ENCODE assay signal across 19 cellular contexts in the genomic region with DNA sequence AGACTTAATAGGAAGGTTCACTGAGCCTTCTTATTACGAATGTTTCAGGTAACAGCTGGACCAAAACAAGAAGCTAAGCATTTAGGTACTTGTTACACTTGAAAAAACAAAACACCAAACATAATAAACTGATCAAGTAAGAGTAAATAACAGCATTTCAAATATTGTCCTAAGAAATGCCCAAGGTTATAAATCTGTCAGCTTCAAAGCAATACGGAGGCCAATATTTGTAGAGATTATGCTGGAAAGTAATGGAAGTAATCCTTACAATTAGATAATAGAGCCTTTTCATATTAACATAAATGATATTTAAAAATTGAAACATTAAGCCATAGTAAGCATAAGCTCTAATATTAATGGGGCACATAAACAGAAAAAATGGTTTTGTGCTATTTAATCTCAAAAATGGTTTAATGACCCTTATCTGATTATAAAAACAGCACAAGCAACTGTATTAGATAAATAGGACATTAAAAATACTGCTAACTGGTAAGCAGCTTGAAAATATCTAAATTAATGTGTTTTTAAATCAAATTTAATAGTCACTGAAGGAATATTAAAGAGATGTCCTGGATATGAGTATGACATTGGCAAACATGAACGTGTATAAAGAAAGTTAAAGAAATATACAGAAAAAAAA. TPM values are rescaled to one million over a fixed set of nuclear protein-coding genes. Genes with fewer than 3 reads are reported as not detected.
DNase-seq lines count a peak whose midpoint lies in the region; ATAC-seq, FAIRE-seq and TF ChIP-seq lines count a peak whose summit lies in the region.
"Had no signal": no experiment of that assay in that cellular context is flagged by ENCODE, and none has a peak within 500 bp of the region (broad histone marks: within the 10 kb centered on the region; RNA-seq: fewer than 3 reads in every experiment).

No MANE protein-coding gene starts in this region.

- H3K9me3 ChIP-seq in mammary epithelial cell (replicated peaks; ENCODE audit: insufficient read depth, low read length) = no peaks in the 10 kb centered on the region
- H3K9me3 ChIP-seq in breast epithelium = no peaks in the 10 kb centered on the region
- H3K9me3 ChIP-seq in IMR-90 (ENCODE audit: control insufficient read depth, insufficient read depth, low read length) = no peaks in the 10 kb centered on the region
- H3K9me3 ChIP-seq in keratinocyte (ENCODE audit: control insufficient read depth, low read depth, low read length) = no peaks in the 10 kb centered on the region

- no peak overlapping the region for H3K27ac ChIP-seq in mammary epithelial cell (ENCODE audit: insufficient read depth, low read depth, low read length)
- no peak overlapping the region for H3K27ac ChIP-seq in breast epithelium
- no peak overlapping the region for H3K27ac ChIP-seq in IMR-90 (ENCODE audit: insufficient read depth, low read length)
- no peak overlapping the region for H3K27ac ChIP-seq in keratinocyte (ENCODE audit: control insufficient read depth, insufficient read depth, low read length)

- H3K27me3 ChIP-seq in mammary epithelial cell (ENCODE audit: insufficient read depth, low read length) (no peaks in the 10 kb centered on the region), breast epithelium (no peaks in the 10 kb centered on the region), IMR-90 (ENCODE audit: control insufficient read depth, insufficient read depth, low read length) (no peaks in the 10 kb centered on the region), keratinocyte (ENCODE audit: control insufficient read depth, extremely low read depth, insufficient read depth, low read length) (no peaks in the 10 kb centered on the region)

- H3K4me3 ChIP-seq in mammary epithelial cell (replicated peaks in 1 of 3; ENCODE audit: insufficient read depth in 1 of 3, low read depth in 2 of 3, low read length in 3 of 3) (no peak overlapping the region), breast epithelium (no peak overlapping the region), IMR-90 (ENCODE audit: insufficient read depth, low read depth, low read length) (no peak overlapping the region), keratinocyte (ENCODE audit: control insufficient read depth in 2 of 3, extremely low read depth in 1 of 3, insufficient read depth in 2 of 3, low read depth in 1 of 3, low read length in 3 of 3) (no peak overlapping the region)
- H3K4me3 ChIP-seq: GM12878 had no signal

- peak overlapping the region; percentile 64 to 74; a peak in 3 of 4 replicates for H4K8ac ChIP-seq in IMR-90 (ENCODE audit: low read depth in 2 of 2, low read length in 2 of 2)

- no peaks in the 10 kb centered on the region for H3K79me2 ChIP-seq in mammary epithelial cell (ENCODE audit: insufficient read depth, low read length)
- H3K79me2 ChIP-seq in keratinocyte (ENCODE audit: control insufficient read depth, insufficient read depth, low read length) = no peaks in the 10 kb centered on the region

- no peak overlapping the region; the same call in 1 of the 2 replicates for H3K14ac ChIP-seq in IMR-90 (replicated peaks; ENCODE audit: low read depth, low read length)

- peak overlapping the region; percentile 43; the same call in 1 of the 2 replicates for H4K91ac ChIP-seq in IMR-90 (ENCODE audit: insufficient read depth, low read depth, low read length)

- H4K5ac ChIP-seq in IMR-90 (ENCODE audit: low read depth, low read length) = peak overlapping the region; percentile 41; the same call in 1 of the 2 replicates

- H2BK120ac ChIP-seq in IMR-90 (ENCODE audit: low read depth, low read length) = peak overlapping the region; percentile 95

- intact Hi-C loops in mammary epithelial cell (cut with micrococcal nuclease) = no loop called here
- intact Hi-C loops in breast epithelium (cut with DNase I; ENCODE audit: low total_unique reads) = no loop called here
- intact Hi-C loops in IMR-90 (cut with micrococcal nuclease) = no loop called here

- H3K4me1 ChIP-seq in mammary epithelial cell (ENCODE audit: insufficient read depth, low read length) = peaks cover 13% of the 10 kb centered on the region
- no peaks in the 10 kb centered on the region for H3K4me1 ChIP-seq in breast epithelium
- H3K4me1 ChIP-seq in IMR-90 (ENCODE audit: control insufficient read depth, insufficient read depth, low read length) = peaks cover 11% of the 10 kb centered on the region
- H3K4me1 ChIP-seq in keratinocyte (ENCODE audit: control insufficient read depth, extremely low read depth, insufficient read depth, low read length) = peaks cover 17% of the 10 kb centered on the region

- H3K4me2 ChIP-seq in mammary epithelial cell (ENCODE audit: insufficient read depth, low read depth, low read length) (peak overlapping the region; percentile 10), IMR-90 (ENCODE audit: low read depth, low read length) (no peak overlapping the region), keratinocyte (ENCODE audit: control insufficient read depth, extremely low read depth, insufficient read depth, low read depth, low read length) (peak overlapping the region; percentile 50)

- peak overlapping the region; percentile 23 for H2AFZ ChIP-seq in mammary epithelial cell (ENCODE audit: low read depth, low read length)
- no peak overlapping the region for H2AFZ ChIP-seq in IMR-90 (replicated peaks; ENCODE audit: low read length, poor library complexity)
- peak overlapping the region; percentile 37 for H2AFZ ChIP-seq in keratinocyte (ENCODE audit: control insufficient read depth, low read length)

- TF ChIP-seq POLR2A in breast epithelium (IDR thresholded peaks at IDR 0.05) = no peak
- no peak for TF ChIP-seq POLR2A in IMR-90 (IDR thresholded peaks at IDR 0.05; ENCODE audit: low read depth, low read length)

- H3K9me1 ChIP-seq in IMR-90 (ENCODE audit: insufficient read depth, low read length) (peaks cover 5% of the 10 kb centered on the region), keratinocyte (ENCODE audit: control insufficient read depth, extremely low read depth, insufficient read depth, low read length) (no peaks in the 10 kb centered on the region)

- peak overlapping the region; percentile 80 for H2BK20ac ChIP-seq in IMR-90 (ENCODE audit: low read depth, low read length)

- dilution Hi-C loops in mammary epithelial cell (cut with HindIII; ENCODE audit: low sequenced_read_pairs) = no loop called here
- dilution Hi-C loops in IMR-90 (cut with HindIII; ENCODE audit: low sequenced_read_pairs, unreplicated experiment) = no loop called here
- dilution Hi-C loops in keratinocyte (cut with MboI; ENCODE audit: extremely low pct_ligation_motif_present, low sequenced_read_pairs) = no loop called here

- POLR2A ChIA-PET in IMR-90 (lab: Charles Lee; ENCODE audit: unreplicated experiment) = no interaction called here

- H3K18ac ChIP-seq in IMR-90 (ENCODE audit: low read depth, low read length) = peak overlapping the region; percentile 90

- no peak for DNase-seq in mammary epithelial cell
- DNase-seq in breast epithelium (ENCODE audit: low spot score in 2 of 2) = no peak
- no peak for DNase-seq in IMR-90
- no peak for DNase-seq in keratinocyte (ENCODE audit: low read depth, low spot score)
- no peak for DNase-seq in NCI-H774 (lab: John Stamatoyannopoulos, UW)
- DNase-seq: C1 segment of cervical spinal cord; CD4-positive, alpha-beta memory T cell; COR-L47; DMS 273 treated with DMSO at 0.1 percent for 48 hours; DMS79; EL; GDM1; GOT3; HCEC 1CT had no signal

- H3K23ac ChIP-seq in IMR-90 (ENCODE audit: low read depth, low read length) = no peak overlapping the region

- CTCF ChIA-PET in mammary epithelial cell (lab: Charles Lee; ENCODE audit: low non-redundant PET) = no interaction called here
- CTCF ChIA-PET in IMR-90 (lab: Yijun Ruan, JAX) = no interaction called here

- no peak overlapping the region; the same call in 1 of the 2 replicates for H2AK5ac ChIP-seq in IMR-90 (ENCODE audit: low read depth, low read length)

- FAIRE-seq in keratinocyte (lab: Jason Lieb, UNC) = no peak
- FAIRE-seq: GM12878, GM19239 had no signal

- no peak for ATAC-seq in IMR-90 (ENCODE audit: low read depth)
- ATAC-seq in GM19397 (IDR thresholded peaks at IDR 0.05; ENCODE audit: unreplicated experiment) = no peak
- no peak for ATAC-seq in GM19463 (IDR thresholded peaks at IDR 0.05; ENCODE audit: unreplicated experiment)
- ATAC-seq: GM12878 had no signal

- H4K20me1 ChIP-seq in mammary epithelial cell (ENCODE audit: insufficient read depth, low read length) = no peaks in the 10 kb centered on the region
- H4K20me1 ChIP-seq in IMR-90 (ENCODE audit: insufficient read depth, low read length) = no peaks in the 10 kb centered on the region
- no peaks in the 10 kb centered on the region for H4K20me1 ChIP-seq in keratinocyte (ENCODE audit: control insufficient read depth, extremely low read depth, insufficient read depth, low read length)

- H3K4ac ChIP-seq in IMR-90 (ENCODE audit: low read depth, low read length) = peak overlapping the region; percentile 92; the same call in 1 of the 2 replicates

- TF ChIP-seq RAD21 in IMR-90 (IDR thresholded peaks at IDR 0.05; ENCODE audit: low read length) = no peak

- H3K79me1 ChIP-seq in IMR-90 (ENCODE audit: low read depth in 1 of 2, low read length in 2 of 2) = peaks cover 0 to 5% of the 10 kb centered on the region in 2 experiments; a peak in 1 of 4 replicates

- in situ Hi-C loops in mammary epithelial cell (cut with MboI; ENCODE audit: low sequenced_read_pairs in 2 of 2) = no loop called here
- in situ Hi-C loops in IMR-90 (cut with MboI; ENCODE audit: low sequenced_read_pairs) = no loop called here

- no peak overlapping the region for H3K9ac ChIP-seq in mammary epithelial cell (ENCODE audit: insufficient read depth, low read length)
- no peak overlapping the region for H3K9ac ChIP-seq in IMR-90 (ENCODE audit: low read depth, low read length)
- H3K9ac ChIP-seq in keratinocyte (ENCODE audit: control insufficient read depth, extremely low read depth, insufficient read depth, low read length) = no peak overlapping the region

- TF ChIP-seq CTCF in mammary epithelial cell (conservative IDR thresholded peaks at IDR 0.05 in 1 of 2, IDR thresholded peaks at IDR 0.05 in 1 of 2; ENCODE audit: extremely low read depth in 1 of 2, insufficient read depth in 1 of 2, low read depth in 1 of 2, low read length in 2 of 2) (no peak), breast epithelium (IDR thresholded peaks at IDR 0.05) (no peak), IMR-90 (conservative IDR thresholded peaks at IDR 0.05; ENCODE audit: low read depth, low read length) (no peak), keratinocyte (optimal IDR thresholded peaks at IDR 0.05 in 1 of 3, IDR thresholded peaks at IDR 0.05 in 1 of 3, conservative IDR thresholded peaks at IDR 0.05 in 1 of 3; ENCODE audit: extremely low read depth in 1 of 3, insufficient read depth in 2 of 3, low read length in 3 of 3) (no peak)

- no peak overlapping the region for H3K56ac ChIP-seq in IMR-90 (ENCODE audit: extremely low read depth, insufficient read depth, low read length)

- H2AK9ac ChIP-seq in IMR-90 (replicated peaks; ENCODE audit: low read depth, low read length, poor library complexity) = no peak overlapping the region

- H3K36me3 ChIP-seq in mammary epithelial cell (ENCODE audit: insufficient read depth, low read length) = no peaks in the 10 kb centered on the region
- no peaks in the 10 kb centered on the region for H3K36me3 ChIP-seq in breast epithelium
- no peaks in the 10 kb centered on the region for H3K36me3 ChIP-seq in IMR-90 (ENCODE audit: control insufficient read depth, insufficient read depth, low read length)
- H3K36me3 ChIP-seq in keratinocyte (ENCODE audit: control insufficient read depth in 2 of 2, extremely low read depth in 1 of 2, insufficient read depth in 2 of 2, low read length in 2 of 2) = no peaks in the 10 kb centered on the region

- peak overlapping the region; percentile 69; the same call in 2 of the 3 replicates for H2BK15ac ChIP-seq in IMR-90 (ENCODE audit: low read depth, low read length)

- BruUV-seq in mammary epithelial cell (replicated peaks; lab: Mats Ljungman, UMichigan) (no TSS peak), IMR-90 (replicated peaks; lab: Mats Ljungman, UMichigan) (no TSS peak)

- peak overlapping the region; percentile 28 for H2BK5ac ChIP-seq in IMR-90 (ENCODE audit: low read depth, low read length, poor library complexity, severe bottlenecking)

- WGBS in mammary epithelial cell (ENCODE audit: low coverage, missing lambda C conversion rate) = 59% methylated on average over 3 of the region's 3 CpGs
- no CpG with 5 or more reads among the region's 3 CpGs for WGBS in IMR-90 (ENCODE audit: extremely low coverage in 2 of 2, insufficient read length in 1 of 2), 2 experiments

RNA-seq across cellular contexts. Expression of gene USH2A, which starts 43.0 kb away (rescaled TPM):
- total RNA-seq in mammary epithelial cell = not detected
- not detected for polyA plus RNA-seq in mammary epithelial cell
- not detected for polyA minus RNA-seq in mammary epithelial cell
- not detected for total RNA-seq in breast epithelium
- under 0.01 TPM in 2 replicates for total RNA-seq in IMR-90 (2012; rRNA removed)
- 0.01 and 0.02 TPM in 2 replicates for polyA plus RNA-seq in IMR-90 (2012; rRNA removed)
- under 0.01 and 0.01 TPM in 2 replicates for polyA plus RNA-seq in IMR-90 (2012; cell fraction: cytosol; rRNA removed)
- polyA plus RNA-seq in IMR-90 (2012; cell fraction: nucleus; rRNA removed; ENCODE audit: low replicate concordance) = under 0.01 and 0.02 TPM in 2 replicates
- polyA plus RNA-seq in keratinocyte = under 0.01 TPM in 1 of 3 replicates, not detected in the others
- not detected for polyA plus RNA-seq in keratinocyte (2011; ENCODE audit: low read depth)
- polyA plus RNA-seq in keratinocyte (2011; cell fraction: cytosol; rRNA removed) = not detected in 2 replicates
- polyA plus RNA-seq in keratinocyte (2011; cell fraction: nucleus; rRNA removed) = 0.01 TPM in 1 of 2 replicates, not detected in the other
- polyA plus RNA-seq in keratinocyte (2012; ENCODE audit: low replicate concordance) = not detected in 2 replicates
- polyA minus RNA-seq in keratinocyte = under 0.01 TPM in 1 of 3 replicates, not detected in the others
- not detected for polyA minus RNA-seq in keratinocyte (2011; cell fraction: cytosol; rRNA and poly(A)+ RNA removed)
- polyA minus RNA-seq in keratinocyte (2011; cell fraction: nucleus; rRNA and poly(A)+ RNA removed) = under 0.01 TPM in 1 of 2 replicates, not detected in the other
- total RNA-seq: A673; CD4-positive, alpha-beta memory T cell had no signal
- polyA plus RNA-seq: CD4-positive, alpha-beta memory T cell had no signal
